18 cellular contexts compared by ENCODE assay signal in genomic region chr5:142819292-142819691, GRCh38. TPM values are rescaled to one million over a fixed set of nuclear protein-coding genes. Genes with fewer than 3 reads are reported as not detected.
DNase-seq lines count a peak whose midpoint lies in the region; ATAC-seq and TF ChIP-seq lines count a peak whose summit lies in the region.
"Had no signal": no experiment of that assay in that cellular context is flagged by ENCODE, and none has a peak within 500 bp of the region (broad histone marks: within the 10 kb centered on the region; RNA-seq: fewer than 3 reads in every experiment).

No MANE protein-coding gene starts in this region.

- no peak for DNase-seq in cardiac muscle cell (ENCODE audit: low read depth in 1 of 2, low spot score in 1 of 2)
- no peak for DNase-seq in Right ventricle myocardium superior
- DNase-seq in cerebellar cortex (ENCODE audit: low spot score), result peak; percentile 55
- DNase-seq in right lobe of liver, result no peak
- no peak for DNase-seq in uterus
- no peak for DNase-seq in OCI-M2 (lab: John Stamatoyannopoulos, UW; ENCODE audit: unreplicated experiment)
- DNase-seq: activated CD4-positive, alpha-beta T cell treated with anti-CD3 and anti-CD28 coated beads, Interleukin-2, amount 50 U/mL, for 48 hours; activated T-cell treated with anti-CD3 and anti-CD28 coated beads, Interleukin-2, amount 50 U/mL, for 4 hours; effector CD4-positive, alpha-beta T cell; NCI-H146; NCI-H446; stimulated activated CD4-positive, alpha-beta T cell treated with anti-CD3 and anti-CD28 coated beads, Interleukin-1b, Interleukin-23, amount 100 ng/mL, for 48 hours had no signal

- H3K4me1 ChIP-seq in cardiac muscle cell (ENCODE audit: low read depth) (peaks cover 10% of the 10 kb centered on the region), right lobe of liver (peaks cover 0 to 56% (median 28%) of the 10 kb centered on the region in 4 donors), uterus (peaks cover 4 to 8% of the 10 kb centered on the region in 2 donors)
- H3K4me1 ChIP-seq: HAP-1 had no signal

- H3K27ac ChIP-seq in cardiac muscle cell, result peak overlapping the region; percentile 25
- peak overlapping the region in 2 of 3 donors; percentile 4 to 60 for H3K27ac ChIP-seq in right lobe of liver
- H3K27ac ChIP-seq in uterus, result peak overlapping the region; percentile 21 to 30
- H3K27ac ChIP-seq: KMS-11, neural progenitor cell had no signal

- ATAC-seq in Right ventricle myocardium superior (ENCODE audit: poor library complexity) (no peak), right lobe of liver (peak in 1 of 4 donors; percentile 38), HG02938 (IDR thresholded peaks at IDR 0.05; ENCODE audit: unreplicated experiment) (no peak), GM21447 (IDR thresholded peaks at IDR 0.05; ENCODE audit: unreplicated experiment) (no peak)
- ATAC-seq: activated T-cell treated with anti-CD3 and anti-CD28 coated beads, Interleukin-2, amount 50 U/mL, for 4 hours had no signal

- H3K27me3 ChIP-seq in cardiac muscle cell (no peaks in the 10 kb centered on the region), right lobe of liver (no peaks in the 10 kb centered on the region), uterus (no peaks in the 10 kb centered on the region)
- H3K27me3 ChIP-seq: neural progenitor cell, suprapubic skin had no signal

- intact Hi-C loops in Right ventricle myocardium superior (cut with DNase I) (no loop called here), right lobe of liver (cut with DNase I) (loop anchor here in 1 of 2 donors (10.0 kb wide), 1 partner anchor 56 kb away; no protein-coding TSS in a partner anchor), uterus (cut with DNase I; ENCODE audit: low total_unique reads) (no loop called here)

- no peak for TF ChIP-seq POLR2A in right lobe of liver (IDR thresholded peaks at IDR 0.05)
- TF ChIP-seq POLR2A in uterus (IDR thresholded peaks at IDR 0.05), result no peak

- no peak for TF ChIP-seq CTCF in cardiac muscle cell (IDR thresholded peaks at IDR 0.05; ENCODE audit: low read depth, low read length)
- no peak for TF ChIP-seq CTCF in right lobe of liver (IDR thresholded peaks at IDR 0.05)
- TF ChIP-seq CTCF in uterus (IDR thresholded peaks at IDR 0.05), result no peak

- H3K9me3 ChIP-seq in cardiac muscle cell (ENCODE audit: low read depth) (no peaks in the 10 kb centered on the region), right lobe of liver (no peaks in the 10 kb centered on the region), uterus (no peaks in the 10 kb centered on the region)
- H3K9me3 ChIP-seq: HAP-1, suprapubic skin had no signal

- H3K4me3 ChIP-seq in cardiac muscle cell (no peak overlapping the region), right lobe of liver (no peak overlapping the region), uterus (no peak overlapping the region)
- H3K4me3 ChIP-seq: HAP-1, neural progenitor cell, suprapubic skin had no signal

- H3K36me3 ChIP-seq in cardiac muscle cell, result no peaks in the 10 kb centered on the region
- no peaks in the 10 kb centered on the region for H3K36me3 ChIP-seq in right lobe of liver
- no peaks in the 10 kb centered on the region for H3K36me3 ChIP-seq in uterus
- H3K36me3 ChIP-seq: HAP-1, neural progenitor cell, suprapubic skin had no signal

RNA-seq across cellular contexts. Expression of gene ARHGAP26, which starts 49.1 kb away (rescaled TPM):
- total RNA-seq in cardiac muscle cell, result 10.7 and 16.2 TPM in 2 replicates
- 12.7 and 12.9 TPM in 2 replicates for polyA plus RNA-seq in cardiac muscle cell
- total RNA-seq in Right ventricle myocardium superior, result 32.5 TPM
- 10 to 100 TPM in 2 of 6 experiments, 1 to 10 TPM in 4; 6.7 to 14.5 (median 8.3) TPM for total RNA-seq in right lobe of liver
- 10 to 100 TPM; 12.4 to 49.5 (median 31.8) TPM for total RNA-seq in uterus
